ENCODE assay signal across 8 cellular contexts in the genomic region with DNA sequence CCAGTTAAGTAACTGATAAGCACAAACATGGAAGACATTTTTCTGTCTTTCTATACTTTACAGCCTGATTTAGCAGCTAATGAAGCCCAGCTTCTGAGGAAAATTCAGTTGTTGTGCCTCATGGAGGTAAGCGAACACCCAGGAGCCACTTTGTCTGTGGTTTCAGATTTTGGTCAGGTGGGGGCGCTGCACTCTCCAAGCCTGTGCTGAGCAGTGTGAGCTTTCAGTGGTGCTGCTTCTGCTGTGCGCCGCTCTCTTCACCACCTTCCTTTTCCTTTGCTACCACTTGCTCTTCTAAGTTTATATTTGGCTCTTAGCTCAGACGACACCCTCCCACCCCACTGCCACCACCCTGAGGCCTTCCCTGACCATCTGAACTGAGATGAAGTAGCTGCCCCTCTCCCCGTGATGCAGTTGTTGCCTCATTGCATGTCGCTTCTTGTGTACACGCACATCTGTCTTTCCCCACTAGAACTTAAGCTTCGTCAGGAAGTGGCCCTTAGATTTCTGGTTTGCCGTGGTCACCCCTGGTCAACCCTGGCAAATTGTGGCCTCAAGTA. TPM values are rescaled to one million over a fixed set of nuclear protein-coding genes. Genes with fewer than 3 reads are reported as not detected.
DNase-seq lines count a peak whose midpoint lies in the region; ATAC-seq and TF ChIP-seq lines count a peak whose summit lies in the region.

No MANE protein-coding gene starts in this region.

- no peak overlapping the region for H3K9ac ChIP-seq in DND-41 (ENCODE audit: low read depth, low read length)
- H3K9ac ChIP-seq in Loucy (ENCODE audit: low read depth, low read length, poor library complexity, severe bottlenecking), result no peak overlapping the region
- H3K9ac ChIP-seq in colonic mucosa (ENCODE audit: low read depth in 2 of 2, low read length in 2 of 2), result no peak overlapping the region

- no peak overlapping the region for H2AFZ ChIP-seq in DND-41 (ENCODE audit: low read depth, low read length)
- no peak overlapping the region for H2AFZ ChIP-seq in Loucy (ENCODE audit: low read length)

- peak overlapping the region; percentile 56 for H3K27ac Mint-ChIP-seq in activated CD4-positive, alpha-beta T cell treated with anti-CD3 and anti-CD28 coated beads for 36 hours
- H3K27ac Mint-ChIP-seq in memory B cell, result no peak overlapping the region

- no peaks in the 10 kb centered on the region for H3K4me1 ChIP-seq in DND-41 (ENCODE audit: insufficient read depth, low read length)
- H3K4me1 ChIP-seq in Loucy (ENCODE audit: insufficient read depth, low read length, poor library complexity, severe bottlenecking), result peaks cover 3% of the 10 kb centered on the region
- H3K4me1 ChIP-seq in colonic mucosa, result no peaks in the 10 kb centered on the region

- H3K36me3 ChIP-seq in DND-41 (ENCODE audit: insufficient read depth, low read length) (peaks cover 81% of the 10 kb centered on the region), Loucy (ENCODE audit: insufficient read depth, low read length) (peaks cover 57% of the 10 kb centered on the region; the same call in 1 of the 2 replicates), colonic mucosa (peaks cover 8% of the 10 kb centered on the region)

- no peaks in the 10 kb centered on the region for H3K27me3 ChIP-seq in DND-41 (ENCODE audit: insufficient read depth, low read length, poor library complexity)
- H3K27me3 ChIP-seq in Loucy (ENCODE audit: insufficient read depth, low read length, poor library complexity, severe bottlenecking), result no peaks in the 10 kb centered on the region
- H3K27me3 ChIP-seq in colonic mucosa, result no peaks in the 10 kb centered on the region

- peaks cover 13% of the 10 kb centered on the region for H3K4me1 Mint-ChIP-seq in activated CD4-positive, alpha-beta T cell treated with anti-CD3 and anti-CD28 coated beads for 36 hours
- peaks cover 8% of the 10 kb centered on the region for H3K4me1 Mint-ChIP-seq in memory B cell

- H3K36me3 Mint-ChIP-seq in activated CD4-positive, alpha-beta T cell treated with anti-CD3 and anti-CD28 coated beads for 36 hours (ENCODE audit: low read depth), result peaks cover 67% of the 10 kb centered on the region
- H3K36me3 Mint-ChIP-seq in memory B cell, result peaks cover 32% of the 10 kb centered on the region

- POLR2A ChIA-PET in activated CD4-positive, alpha-beta T cell treated with anti-CD3 and anti-CD28 coated beads for 36 hours (lab: Charles Lee), result interaction anchor here (0.7 to 1.0 kb wide), 2 partner anchors 16 to 105 kb away, joined by 3 to 4 read pairs; no protein-coding TSS in a partner anchor

- no peaks in the 10 kb centered on the region for H3F3A ChIP-seq in Loucy (ENCODE audit: low read depth)

- no peaks in the 10 kb centered on the region for H3K9me2 ChIP-seq in Loucy (replicated peaks; ENCODE audit: low read depth, low read length)

- peaks cover 5% of the 10 kb centered on the region; the same call in 1 of the 2 replicates for H4K20me1 ChIP-seq in DND-41 (ENCODE audit: insufficient read depth, low read length)
- H4K20me1 ChIP-seq in Loucy (ENCODE audit: insufficient read depth, low read length, poor library complexity, severe bottlenecking), result no peaks in the 10 kb centered on the region

- H3K9me3 ChIP-seq in DND-41 (ENCODE audit: insufficient read depth, low read length, severe bottlenecking) (no peaks in the 10 kb centered on the region), Loucy (ENCODE audit: insufficient read depth, low read depth, low read length) (no peaks in the 10 kb centered on the region), colonic mucosa (no peaks in the 10 kb centered on the region)

- H3K4me3 ChIP-seq in DND-41 (ENCODE audit: low read depth in 1 of 2, low read length in 2 of 2) (no peak overlapping the region), Loucy (ENCODE audit: low read length, poor library complexity, severe bottlenecking) (no peak overlapping the region), colonic mucosa (no peak overlapping the region)

- no peaks in the 10 kb centered on the region for H3K27me3 Mint-ChIP-seq in activated CD4-positive, alpha-beta T cell treated with anti-CD3 and anti-CD28 coated beads for 36 hours
- H3K27me3 Mint-ChIP-seq in memory B cell, result no peaks in the 10 kb centered on the region

- intact Hi-C loops in activated CD4-positive, alpha-beta T cell treated with anti-CD3 and anti-CD28 coated beads for 36 hours (cut with DNase I, micrococcal nuclease), result loop anchor here (1.0 to 5.0 kb wide), 6 partner anchors 16 to 111 kb away; no protein-coding TSS in a partner anchor
- intact Hi-C loops in colonic mucosa (cut with DNase I), result loop anchor here (5.0 kb wide), 1 partner anchor 111 kb away; no protein-coding TSS in a partner anchor

- TF ChIP-seq CTCF in DND-41 (IDR thresholded peaks at IDR 0.05; ENCODE audit: borderline replicate concordance, extremely low read depth, low read length, poor library complexity, severe bottlenecking) (peak; percentile 73), Loucy (conservative IDR thresholded peaks at IDR 0.05; ENCODE audit: low read length) (peak; percentile 81), colonic mucosa (IDR thresholded peaks at IDR 0.05) (peak; percentile 60)

- ATAC-seq in DND-41 (ENCODE audit: insufficient read depth, low read depth) (peak; percentile 88), memory B cell (ENCODE audit: low read depth) (peak; percentile 99), HG02852 (IDR thresholded peaks at IDR 0.05; ENCODE audit: unreplicated experiment) (no peak), HG03378 (IDR thresholded peaks at IDR 0.05; ENCODE audit: unreplicated experiment) (no peak)
- peak; percentile 97 for ATAC-seq in activated CD4-positive, alpha-beta T cell treated with anti-CD3 and anti-CD28 coated beads for 36 hours

- DNase-seq in DND-41 (peak; percentile 70), colonic mucosa (peak; percentile 64), memory B cell (ENCODE audit: low spot score in 2 of 2) (peak; percentile 70 to 79)
- peak; percentile 90 for DNase-seq in activated CD4-positive, alpha-beta T cell treated with anti-CD3 and anti-CD28 coated beads for 36 hours
- peak; percentile 64 for DNase-seq in stimulated activated CD8-positive, alpha-beta memory T cell treated with anti-CD3 and anti-CD28 coated beads, Interleukin-4, amount 100 ng/mL, for 4 hours (ENCODE audit: low read depth in 2 of 2, low spot score in 1 of 2)

- no peaks in the 10 kb centered on the region for H3K9me3 Mint-ChIP-seq in activated CD4-positive, alpha-beta T cell treated with anti-CD3 and anti-CD28 coated beads for 36 hours (ENCODE audit: low read depth)
- H3K9me3 Mint-ChIP-seq in memory B cell, result peaks cover 1% of the 10 kb centered on the region

- 0 out of 2 replicates have a peak overlapping the region, but pooled peaks have one; percentile 2 for H3K27ac ChIP-seq in DND-41 (ENCODE audit: low read length)
- no peak overlapping the region for H3K27ac ChIP-seq in colonic mucosa

- no peak overlapping the region for H3K4me3 Mint-ChIP-seq in activated CD4-positive, alpha-beta T cell treated with anti-CD3 and anti-CD28 coated beads for 36 hours
- H3K4me3 Mint-ChIP-seq in memory B cell, result no peak overlapping the region

- 0 out of 2 replicates have a peak, but pooled peaks cover 2% of the 10 kb centered on the region for H3K79me2 ChIP-seq in DND-41 (ENCODE audit: insufficient read depth, low read length)
- no peaks in the 10 kb centered on the region for H3K79me2 ChIP-seq in Loucy (ENCODE audit: insufficient read depth, low read length)

- no peak overlapping the region for H3K4me2 ChIP-seq in DND-41 (ENCODE audit: insufficient read depth, low read length)
- H3K4me2 ChIP-seq in Loucy (ENCODE audit: low read depth, low read length, poor library complexity, severe bottlenecking), result no peak overlapping the region

- CTCF ChIA-PET in activated CD4-positive, alpha-beta T cell treated with anti-CD3 and anti-CD28 coated beads for 36 hours (lab: Charles Lee), result interaction anchor here (0.5 to 5.9 kb wide), 40 partner anchors 10 to 493 kb away, joined by 3 to 69 read pairs (median 6); a partner anchor contains a TSS

RNA-seq across cellular contexts. Expression of a gene that starts 14.0 kb away (rescaled TPM):
- total RNA-seq in activated CD4-positive, alpha-beta T cell treated with anti-CD3 and anti-CD28 coated beads for 36 hours, result 100 to 1,000 TPM; 134 to 212 TPM
- 100 to 1,000 TPM in 1 of 2 donors, 10 to 100 TPM in 1; 99.0 to 145 TPM for total RNA-seq in colonic mucosa

RNA-seq across cellular contexts. Expression of a gene that starts 14.7 kb away (rescaled TPM):
- total RNA-seq in activated CD4-positive, alpha-beta T cell treated with anti-CD3 and anti-CD28 coated beads for 36 hours, result 10 to 100 TPM; 19.6 to 23.3 TPM
- total RNA-seq in colonic mucosa, result 10 to 100 TPM; 15.1 to 16.9 TPM

RNA-seq across cellular contexts. Expression of a gene that starts 27.4 kb away (rescaled TPM):
- under 1 TPM; 0.32 to 0.57 TPM for total RNA-seq in activated CD4-positive, alpha-beta T cell treated with anti-CD3 and anti-CD28 coated beads for 36 hours
- under 1 TPM; 0.17 to 0.72 TPM for total RNA-seq in colonic mucosa

RNA-seq across cellular contexts. Expression of a gene that starts 38.1 kb away (rescaled TPM):
- total RNA-seq in activated CD4-positive, alpha-beta T cell treated with anti-CD3 and anti-CD28 coated beads for 36 hours, result 10 to 100 TPM; 73.4 to 82.3 TPM
- 10 to 100 TPM; 10.6 to 12.9 TPM for total RNA-seq in colonic mucosa

RNA-seq across cellular contexts. Expression of a gene that starts 43.3 kb away (rescaled TPM):
- total RNA-seq in activated CD4-positive, alpha-beta T cell treated with anti-CD3 and anti-CD28 coated beads for 36 hours, result 100 to 1,000 TPM; 104 to 124 TPM
- 100 to 1,000 TPM in 1 of 2 donors, 10 to 100 TPM in 1; 69.3 to 112 TPM for total RNA-seq in colonic mucosa

Comparison
In these comparisons a context has a peak if more than half of its experiments do, and no peak if none do; other contexts are left out.
1. ATAC-seq: peak in DND-41 (single experiment), activated CD4-positive, alpha-beta T cell treated with anti-CD3 and anti-CD28 coated beads for 36 hours (single experiment) and memory B cell (single experiment); none in HG02852 (single experiment) and HG03378 (single experiment).
2. Peak in every context shown above with its lines, with median percentiles within 50 percentile points of each other: DNase-seq and CTCF ChIP-seq.